ENCODE assay signal across 8 cellular contexts in the genomic region with DNA sequence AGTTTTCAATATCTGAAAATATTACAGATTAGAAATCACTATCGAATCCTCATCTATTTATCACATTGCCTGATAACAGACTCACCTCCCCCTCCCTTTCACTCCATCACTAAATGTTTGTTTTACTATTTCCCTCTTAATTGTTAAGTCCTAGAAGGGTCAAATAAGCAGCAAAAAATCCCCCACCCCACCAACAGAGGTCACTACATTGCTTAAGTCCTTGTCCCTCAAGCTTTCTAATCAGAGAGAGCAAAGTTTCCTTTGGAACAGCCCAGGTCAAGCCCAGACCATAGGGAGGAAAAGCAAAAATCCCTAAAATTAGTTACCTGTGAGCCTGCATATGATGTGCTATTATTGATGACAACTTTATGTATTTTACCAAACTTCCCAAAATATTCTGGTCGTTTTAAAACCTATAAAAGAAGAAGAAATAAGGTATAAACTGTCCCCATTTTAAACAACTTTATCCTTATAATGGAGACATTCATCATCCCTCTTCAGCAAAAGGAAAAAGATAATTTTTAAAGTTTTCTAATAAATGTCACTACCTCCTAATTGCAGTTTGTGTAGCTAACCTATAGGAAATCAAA.
DNase-seq lines count a peak whose midpoint lies in the region; ATAC-seq and TF ChIP-seq lines count a peak whose summit lies in the region.

No MANE protein-coding gene starts in this region.

- DNase-seq in COLO668 (lab: John Stamatoyannopoulos, UW; ENCODE audit: unreplicated experiment) (peak; percentile 36), NCI-H526 (lab: John Stamatoyannopoulos, UW) (peak; percentile 30 to 81), adipocyte (ENCODE audit: low read depth) (peak; percentile 34), kidney tubule cell (ENCODE audit: low spot score) (peak; percentile 54), lower leg skin (ENCODE audit: low spot score in 2 of 2) (no peak), omental fat pad (ENCODE audit: low spot score) (no peak)

- no peak for TF ChIP-seq CTCF in lower leg skin (IDR thresholded peaks at IDR 0.05)
- no peak for TF ChIP-seq CTCF in omental fat pad (IDR thresholded peaks at IDR 0.05)

- no peaks in the 10 kb centered on the region for H3K9me3 ChIP-seq in adipocyte (ENCODE audit: control insufficient read depth, low read length)

- ATAC-seq in GM18517 (IDR thresholded peaks at IDR 0.05; ENCODE audit: unreplicated experiment) (peak; percentile 53), omental fat pad (ENCODE audit: low FRiP score) (no peak), HG02588 (IDR thresholded peaks at IDR 0.05; ENCODE audit: unreplicated experiment) (no peak)

- intact Hi-C loops in lower leg skin (cut with DNase I; ENCODE audit: low total_unique reads) = no loop called here

- H3K36me3 ChIP-seq in adipocyte (ENCODE audit: control insufficient read depth, insufficient read depth, low read length, severe bottlenecking) = peaks cover 16% of the 10 kb centered on the region

- no peak overlapping the region for H3K9ac ChIP-seq in adipocyte (ENCODE audit: low read length)

- no peaks in the 10 kb centered on the region for H3K27me3 ChIP-seq in adipocyte (replicated peaks; ENCODE audit: control insufficient read depth, insufficient read depth, low read length)

- WGBS in lower leg skin, 2 donors = 88% methylated on average over 2 of the region's 2 CpGs

- H3K4me1 ChIP-seq in adipocyte (ENCODE audit: control insufficient read depth, insufficient read depth, low read length) = no peaks in the 10 kb centered on the region

- no peak for TF ChIP-seq POLR2A in lower leg skin (IDR thresholded peaks at IDR 0.05)

- no peak overlapping the region for H3K4me3 ChIP-seq in adipocyte (ENCODE audit: low read length)
- H3K4me3 ChIP-seq in lower leg skin (ENCODE audit: low read depth, poor library complexity, severe bottlenecking) = no peak overlapping the region

Comparison
In these comparisons a context has a peak if more than half of its experiments do, and no peak if none do; other contexts are left out.
1. DNase-seq: peak in COLO668 (single experiment), NCI-H526 (2 of 2), adipocyte (single experiment) and kidney tubule cell (single experiment); none in lower leg skin (0 of 2) and omental fat pad (single experiment).